In the genomic region with DNA sequence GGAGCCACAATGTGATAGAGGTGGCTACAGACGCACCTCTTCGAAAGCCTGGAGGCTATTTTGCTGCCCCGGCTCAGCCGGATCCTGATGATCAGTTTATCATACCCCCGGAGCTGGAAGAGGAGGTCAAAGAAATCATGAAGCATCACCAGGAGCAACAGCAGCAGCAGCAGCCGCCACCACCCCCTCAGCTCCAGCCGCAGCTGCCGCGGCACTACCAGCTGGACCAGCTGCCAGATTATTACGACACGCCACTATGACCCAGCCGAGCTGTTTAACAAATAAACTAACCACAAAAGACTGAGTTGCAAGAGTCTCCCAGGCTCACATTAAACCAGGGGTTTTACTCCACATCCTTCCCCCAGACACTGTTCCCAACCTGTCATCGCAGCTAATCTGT, we compare ENCODE assay signal across 8 cellular contexts.
A peak's percentile ranks its signal among the peaks of the same experiment; 100 is the strongest.
DNase-seq lines count a peak whose midpoint lies in the region; TF ChIP-seq lines count a peak whose summit lies in the region.

No MANE protein-coding gene starts in this region.

- POLR2A ChIA-PET in GM10248 (lab: Yijun Ruan, JAX): no interaction called here

- peak; percentile 36 for DNase-seq in GOT3 (lab: John Stamatoyannopoulos, UW)
- peak; percentile 65 for DNase-seq in NCI-H526 treated with DMSO at 0.1 percent for 48 hours (lab: John Stamatoyannopoulos, UW)
- peak; percentile 51 for DNase-seq in epithelial cell of prostate (ENCODE audit: low read depth, low spot score)
- DNase-seq in putamen (ENCODE audit: low spot score): peak; percentile 90
- no peak for DNase-seq in stimulated activated CD8-positive, alpha-beta memory T cell treated with anti-CD3 and anti-CD28 coated beads, Interleukin-4, amount 100 ng/mL, for 48 hours
- no peak for DNase-seq in activated naive CD4-positive, alpha-beta T cell treated with Interleukin-2 at 50 U/mL for 16 hours
- DNase-seq in GM10248 (ENCODE audit: extremely low spot score): no peak
- DNase-seq in SW 1271 (lab: John Stamatoyannopoulos, UW): no peak

- TF ChIP-seq CTCF in GM10248 (IDR thresholded peaks at IDR 0.05; ENCODE audit: control extremely low read depth, extremely low read depth, low read depth, missing control alignments): no peak

- CTCF ChIA-PET in GM10248 (lab: Yijun Ruan, JAX): interaction anchor here (3.8 to 5.0 kb wide), 2 partner anchors 263 to 394 kb away, joined by 29 to 68 read pairs; a partner anchor contains a TSS

- H3K27ac ChIP-seq in epithelial cell of prostate: no peak overlapping the region

Comparison
In these comparisons a context has a peak if more than half of its experiments do, and no peak if none do; other contexts are left out.
1. DNase-seq: peak in GOT3 (single experiment), NCI-H526 treated with DMSO at 0.1 percent for 48 hours (single experiment), epithelial cell of prostate (single experiment) and putamen (single experiment); none in stimulated activated CD8-positive, alpha-beta memory T cell treated with anti-CD3 and anti-CD28 coated beads, Interleukin-4, amount 100 ng/mL, for 48 hours (single experiment), activated naive CD4-positive, alpha-beta T cell treated with Interleukin-2 at 50 U/mL for 16 hours (single experiment), GM10248 (single experiment) and SW 1271 (0 of 2).